34 cellular contexts compared by ENCODE assay signal in the genomic region with DNA sequence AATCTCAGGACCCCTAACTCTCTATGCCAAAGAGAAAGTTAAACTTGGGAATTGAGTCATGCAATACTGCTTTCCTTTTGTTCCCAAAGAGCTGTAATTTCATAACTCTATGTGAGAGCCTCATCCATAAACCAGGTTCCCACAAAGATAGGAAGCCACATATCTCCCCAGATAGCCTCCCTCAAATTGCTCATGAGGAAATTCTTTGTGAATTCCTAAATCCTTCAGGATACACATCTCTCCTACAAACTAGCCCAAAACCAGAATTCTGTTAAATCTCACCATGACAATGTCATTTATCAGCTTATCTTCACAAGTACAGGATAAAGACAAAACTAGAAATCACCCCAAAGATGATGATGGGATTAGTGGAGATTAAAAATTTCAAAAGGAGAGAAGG. TPM values are rescaled to one million over a fixed set of nuclear protein-coding genes. Genes with fewer than 3 reads are reported as not detected.
"Had no signal": no experiment of that assay in that cellular context is flagged by ENCODE, and none has a peak within 500 bp of the region (broad histone marks: within the 10 kb centered on the region; RNA-seq: fewer than 3 reads in every experiment).

No MANE protein-coding gene starts in this region.

- H3K4me1 ChIP-seq: parathyroid adenoma, psoas muscle, right lobe of liver, spleen, suprapubic skin, testis, tibial artery, upper lobe of right lung, uterus had no signal

- H3K4me3 Mint-ChIP-seq: naive thymus-derived CD8-positive, alpha-beta T cell; natural killer cell treated with Interleukin-12 subunit alpha and Interleukin-12 subunit beta and Interleukin-15 and Interleukin-18, amount 100 ng/mL, for 72 hours; nephron progenitor cell; neural crest cell; stimulated activated memory B cell treated with anti-CD40 and anti-IgM and Interleukin-4, amounts not matched to agents 10 μg/mL and 1 μg/mL and 100 μg/mL, for 72 hours; stimulated activated naive CD8-positive, alpha-beta T cell treated with anti-CD3 and anti-CD28 coated beads, Interleukin-15, amount 100 ng/mL, for 72 hours; type B pancreatic cell had no signal

- H3K36me3 Mint-ChIP-seq: stimulated activated memory B cell treated with anti-CD40 and anti-IgM and Interleukin-4, amounts not matched to agents 10 μg/mL and 1 μg/mL and 100 μg/mL, for 72 hours; type B pancreatic cell had no signal

- H3K9ac ChIP-seq: parathyroid adenoma had no signal

- H3K27ac Mint-ChIP-seq: naive thymus-derived CD8-positive, alpha-beta T cell; natural killer cell treated with Interleukin-12 subunit alpha and Interleukin-12 subunit beta and Interleukin-15 and Interleukin-18, amount 100 ng/mL, for 72 hours; nephron progenitor cell; progenitor cell of endocrine pancreas; stimulated activated memory B cell treated with anti-CD40 and anti-IgM and Interleukin-4, amounts not matched to agents 10 μg/mL and 1 μg/mL and 100 μg/mL, for 72 hours; stimulated activated naive CD8-positive, alpha-beta T cell treated with anti-CD3 and anti-CD28 coated beads, Interleukin-15, amount 100 ng/mL, for 72 hours; type B pancreatic cell had no signal

- H3K4me3 ChIP-seq: ovary, psoas muscle, right lobe of liver, sigmoid colon, skin epidermis, smooth muscle cell, spleen, suprapubic skin, testis, tibial artery, transverse colon, upper lobe of right lung, uterus had no signal

- H3K27ac ChIP-seq: neutrophil, ovary, parathyroid adenoma, psoas muscle, right lobe of liver, sigmoid colon, skin epidermis, spleen, suprapubic skin, testis, tibial artery, transverse colon, upper lobe of right lung, uterus had no signal

- ATAC-seq: naive thymus-derived CD8-positive, alpha-beta T cell; natural killer cell treated with Interleukin-12 subunit alpha and Interleukin-12 subunit beta and Interleukin-15 and Interleukin-18, amount 100 ng/mL, for 72 hours; psoas muscle; right cardiac atrium; right lobe of liver; stimulated activated memory B cell treated with anti-CD40 and anti-IgM and Interleukin-4, amounts not matched to agents 10 μg/mL and 1 μg/mL and 100 μg/mL, for 72 hours; stimulated activated naive CD8-positive, alpha-beta T cell treated with anti-CD3 and anti-CD28 coated beads, Interleukin-15, amount 100 ng/mL, for 72 hours; stimulated activated naive CD8-positive, alpha-beta T cell treated with anti-CD3 and anti-CD28 coated beads, Interleukin-15, Interleukin-2, amounts not matched to agents 100 U/mL and 50 U/mL, for 24 hours; upper lobe of right lung had no signal

- H3K79me2 ChIP-seq: parathyroid adenoma had no signal

- H3K4me2 ChIP-seq: smooth muscle cell had no signal

- DNase-seq: naive thymus-derived CD8-positive, alpha-beta T cell; nephron progenitor cell; nucleus accumbens; ovary; posterior cingulate gyrus; psoas muscle; right cardiac atrium; right lobe of liver; sigmoid colon; spleen; stimulated activated CD4-positive, alpha-beta T cell treated with anti-CD3 and anti-CD28 coated beads, Interleukin-12 subunit alpha, Interleukin-12 subunit beta, amount 100 ng/mL, for 4 hours; stimulated activated CD4-positive, alpha-beta T cell treated with anti-CD3 and anti-CD28 coated beads, Interleukin-1b, Interleukin-23, amount 100 ng/mL, for 48 hours; stimulated activated CD4-positive, alpha-beta T cell treated with anti-CD3 and anti-CD28 coated beads, Interleukin-4, amount 100 ng/mL, for 1 hour; stimulated activated CD4-positive, alpha-beta T cell treated with anti-CD3 and anti-CD28 coated beads, Interleukin-4, amount 100 ng/mL, for 4 hours; stimulated activated CD8-positive, alpha-beta memory T cell treated with anti-CD3 and anti-CD28 coated beads, Interleukin-4, amount 100 ng/mL, for 48 hours; stimulated activated naive CD4-positive, alpha-beta T cell; stimulated activated naive CD8-positive, alpha-beta T cell treated with anti-CD3 and anti-CD28 coated beads, Interleukin-15, amount 100 ng/mL, for 72 hours; stimulated activated naive CD8-positive, alpha-beta T cell treated with anti-CD3 and anti-CD28 coated beads, Interleukin-15, Interleukin-2, amounts not matched to agents 100 U/mL and 50 U/mL, for 24 hours; substantia nigra; testis; tibial artery; transverse colon; upper lobe of right lung; uterus had no signal

- H3K27me3 ChIP-seq: neutrophil, ovary, right lobe of liver, sigmoid colon, spleen, suprapubic skin, testis, tibial artery, transverse colon, upper lobe of right lung, uterus had no signal

- H3K36me3 ChIP-seq: neutrophil, ovary, right lobe of liver, sigmoid colon, spleen, suprapubic skin, tibial artery, upper lobe of right lung, uterus had no signal

- H2AFZ ChIP-seq: parathyroid adenoma had no signal

- H3K27me3 Mint-ChIP-seq: naive thymus-derived CD8-positive, alpha-beta T cell; progenitor cell of endocrine pancreas; stimulated activated memory B cell treated with anti-CD40 and anti-IgM and Interleukin-4, amounts not matched to agents 10 μg/mL and 1 μg/mL and 100 μg/mL, for 72 hours; stimulated activated naive CD8-positive, alpha-beta T cell treated with anti-CD3 and anti-CD28 coated beads, Interleukin-15, amount 100 ng/mL, for 72 hours had no signal

- H3K4me1 Mint-ChIP-seq: naive thymus-derived CD8-positive, alpha-beta T cell; neural crest cell; stimulated activated memory B cell treated with anti-CD40 and anti-IgM and Interleukin-4, amounts not matched to agents 10 μg/mL and 1 μg/mL and 100 μg/mL, for 72 hours; stimulated activated naive CD8-positive, alpha-beta T cell treated with anti-CD3 and anti-CD28 coated beads, Interleukin-15, amount 100 ng/mL, for 72 hours had no signal

- H3K9me3 ChIP-seq: neutrophil, ovary, psoas muscle, right lobe of liver, suprapubic skin, testis, upper lobe of right lung, uterus had no signal

RNA-seq across cellular contexts. Expression of a gene that starts 4.7 kb away (rescaled TPM):
- total RNA-seq: naive thymus-derived CD8-positive, alpha-beta T cell; natural killer cell treated with Interleukin-12 subunit alpha and Interleukin-12 subunit beta and Interleukin-15 and Interleukin-18, amount 100 ng/mL, for 72 hours; right lobe of liver; suprapubic skin; upper lobe of right lung had no signal
